1 cellular context compared by ENCODE assay signal in the genomic region with DNA sequence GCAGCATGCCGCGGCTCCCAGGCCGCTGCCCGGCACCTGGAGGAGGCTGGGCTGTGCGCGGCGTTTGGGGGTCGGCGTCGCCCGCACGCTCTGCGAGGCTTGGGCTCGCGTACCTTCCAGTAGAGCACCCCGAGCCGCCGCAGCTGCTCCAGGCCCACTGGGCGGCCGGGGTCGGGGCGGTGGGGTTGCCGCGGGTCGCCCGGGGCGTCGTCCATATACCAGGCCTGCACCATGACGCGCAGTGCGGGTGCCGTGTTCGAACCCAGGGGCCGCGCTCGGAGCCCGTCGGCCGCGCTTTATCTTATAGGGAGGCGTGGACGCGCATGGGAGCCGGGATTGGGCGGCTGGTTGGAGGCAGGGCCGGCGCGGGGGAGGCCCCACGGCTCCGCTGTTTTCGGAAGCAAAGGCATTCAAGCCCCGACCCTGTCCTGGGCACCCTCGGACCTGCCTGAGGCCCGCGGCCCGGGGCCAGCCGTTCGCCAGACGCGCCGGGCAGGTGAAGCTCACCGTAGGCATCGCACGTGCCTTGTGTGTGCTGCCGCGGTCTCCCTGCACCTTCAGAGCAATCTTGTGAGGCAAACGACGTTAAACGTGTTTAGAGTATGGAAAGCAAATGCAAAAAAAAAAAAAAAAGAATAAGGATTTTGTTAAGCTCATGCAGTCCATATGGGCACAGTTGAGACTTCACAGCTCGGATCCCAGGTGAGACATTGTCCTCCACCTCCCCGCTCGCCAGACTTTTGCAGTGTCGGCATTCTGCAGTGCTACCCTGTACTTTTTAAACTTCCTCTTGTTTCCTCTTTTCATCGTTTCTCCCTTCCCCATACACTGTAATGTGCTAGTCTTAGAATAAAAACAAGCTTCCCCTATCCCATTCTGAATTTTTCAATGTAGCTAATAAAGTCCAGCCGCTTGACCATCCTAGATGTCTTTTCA.
A peak's percentile ranks its signal among the peaks of the same experiment; 100 is the strongest.
TF ChIP-seq lines count a peak whose summit lies in the region.

A gene with protein sequence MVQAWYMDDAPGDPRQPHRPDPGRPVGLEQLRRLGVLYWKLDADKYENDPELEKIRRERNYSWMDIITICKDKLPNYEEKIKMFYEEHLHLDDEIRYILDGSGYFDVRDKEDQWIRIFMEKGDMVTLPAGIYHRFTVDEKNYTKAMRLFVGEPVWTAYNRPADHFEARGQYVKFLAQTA (minus strand): TSS at position 277 of the 936 bp plus-strand sequence. CDS start 44 bp downstream, at position 233.

TF ChIP-seq in K562, 482 proteins besides CTCF, POLR2A, EP300 and RAD21 (continued from another document and continues in another):
- TF ChIP-seq MYBL2 (IDR thresholded peaks at IDR 0.05; ENCODE audit: low read depth) = no peak
- TF ChIP-seq MYBL2 (CRISPR knock-in tag; IDR thresholded peaks at IDR 0.05; ENCODE audit: borderline replicate concordance) = no peak
- TF ChIP-seq ELF2 (CRISPR knock-in tag; IDR thresholded peaks at IDR 0.05) = no peak
- TF ChIP-seq, protein P1, sequence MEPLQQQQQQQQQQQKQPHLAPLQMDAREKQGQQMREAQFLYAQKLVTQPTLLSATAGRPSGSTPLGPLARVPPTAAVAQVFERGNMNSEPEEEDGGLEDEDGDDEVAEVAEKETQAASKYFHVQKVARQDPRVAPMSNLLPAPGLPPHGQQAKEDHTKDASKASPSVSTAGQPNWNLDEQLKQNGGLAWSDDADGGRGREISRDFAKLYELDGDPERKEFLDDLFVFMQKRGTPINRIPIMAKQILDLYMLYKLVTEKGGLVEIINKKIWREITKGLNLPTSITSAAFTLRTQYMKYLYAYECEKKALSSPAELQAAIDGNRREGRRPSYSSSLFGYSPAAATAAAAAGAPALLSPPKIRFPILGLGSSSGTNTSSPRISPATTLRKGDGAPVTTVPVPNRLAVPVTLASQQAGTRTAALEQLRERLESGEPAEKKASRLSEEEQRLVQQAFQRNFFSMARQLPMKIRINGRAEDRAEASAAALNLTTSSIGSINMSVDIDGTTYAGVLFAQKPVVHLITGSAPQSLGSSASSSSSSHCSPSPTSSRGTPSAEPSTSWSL (CRISPR knock-in tag; IDR thresholded peaks at IDR 0.05; ENCODE audit: borderline replicate concordance) = 0 out of 2 replicates have a peak, but pooled peaks have one; percentile 69
- TF ChIP-seq, protein P2, sequence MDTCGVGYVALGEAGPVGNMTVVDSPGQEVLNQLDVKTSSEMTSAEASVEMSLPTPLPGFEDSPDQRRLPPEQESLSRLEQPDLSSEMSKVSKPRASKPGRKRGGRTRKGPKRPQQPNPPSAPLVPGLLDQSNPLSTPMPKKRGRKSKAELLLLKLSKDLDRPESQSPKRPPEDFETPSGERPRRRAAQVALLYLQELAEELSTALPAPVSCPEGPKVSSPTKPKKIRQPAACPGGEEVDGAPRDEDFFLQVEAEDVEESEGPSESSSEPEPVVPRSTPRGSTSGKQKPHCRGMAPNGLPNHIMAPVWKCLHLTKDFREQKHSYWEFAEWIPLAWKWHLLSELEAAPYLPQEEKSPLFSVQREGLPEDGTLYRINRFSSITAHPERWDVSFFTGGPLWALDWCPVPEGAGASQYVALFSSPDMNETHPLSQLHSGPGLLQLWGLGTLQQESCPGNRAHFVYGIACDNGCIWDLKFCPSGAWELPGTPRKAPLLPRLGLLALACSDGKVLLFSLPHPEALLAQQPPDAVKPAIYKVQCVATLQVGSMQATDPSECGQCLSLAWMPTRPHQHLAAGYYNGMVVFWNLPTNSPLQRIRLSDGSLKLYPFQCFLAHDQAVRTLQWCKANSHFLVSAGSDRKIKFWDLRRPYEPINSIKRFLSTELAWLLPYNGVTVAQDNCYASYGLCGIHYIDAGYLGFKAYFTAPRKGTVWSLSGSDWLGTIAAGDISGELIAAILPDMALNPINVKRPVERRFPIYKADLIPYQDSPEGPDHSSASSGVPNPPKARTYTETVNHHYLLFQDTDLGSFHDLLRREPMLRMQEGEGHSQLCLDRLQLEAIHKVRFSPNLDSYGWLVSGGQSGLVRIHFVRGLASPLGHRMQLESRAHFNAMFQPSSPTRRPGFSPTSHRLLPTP (IDR thresholded peaks at IDR 0.05; ENCODE audit: borderline replicate concordance, extremely low read depth, insufficient read length) = no peak
- TF ChIP-seq ETV1 (tag; conservative IDR thresholded peaks at IDR 0.05; ENCODE audit: low read depth) = no peak
- TF ChIP-seq ZFP30 (CRISPR knock-in tag; IDR thresholded peaks at IDR 0.05; ENCODE audit: borderline replicate concordance) = no peak
- TF ChIP-seq, protein P3, sequence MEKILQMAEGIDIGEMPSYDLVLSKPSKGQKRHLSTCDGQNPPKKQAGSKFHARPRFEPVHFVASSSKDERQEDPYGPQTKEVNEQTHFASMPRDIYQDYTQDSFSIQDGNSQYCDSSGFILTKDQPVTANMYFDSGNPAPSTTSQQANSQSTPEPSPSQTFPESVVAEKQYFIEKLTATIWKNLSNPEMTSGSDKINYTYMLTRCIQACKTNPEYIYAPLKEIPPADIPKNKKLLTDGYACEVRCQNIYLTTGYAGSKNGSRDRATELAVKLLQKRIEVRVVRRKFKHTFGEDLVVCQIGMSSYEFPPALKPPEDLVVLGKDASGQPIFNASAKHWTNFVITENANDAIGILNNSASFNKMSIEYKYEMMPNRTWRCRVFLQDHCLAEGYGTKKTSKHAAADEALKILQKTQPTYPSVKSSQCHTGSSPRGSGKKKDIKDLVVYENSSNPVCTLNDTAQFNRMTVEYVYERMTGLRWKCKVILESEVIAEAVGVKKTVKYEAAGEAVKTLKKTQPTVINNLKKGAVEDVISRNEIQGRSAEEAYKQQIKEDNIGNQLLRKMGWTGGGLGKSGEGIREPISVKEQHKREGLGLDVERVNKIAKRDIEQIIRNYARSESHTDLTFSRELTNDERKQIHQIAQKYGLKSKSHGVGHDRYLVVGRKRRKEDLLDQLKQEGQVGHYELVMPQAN (IDR thresholded peaks at IDR 0.05; ENCODE audit: borderline replicate concordance) = no peak
- no peak for TF ChIP-seq TEAD2 (tag; IDR thresholded peaks at IDR 0.05)
- TF ChIP-seq, protein P4, sequence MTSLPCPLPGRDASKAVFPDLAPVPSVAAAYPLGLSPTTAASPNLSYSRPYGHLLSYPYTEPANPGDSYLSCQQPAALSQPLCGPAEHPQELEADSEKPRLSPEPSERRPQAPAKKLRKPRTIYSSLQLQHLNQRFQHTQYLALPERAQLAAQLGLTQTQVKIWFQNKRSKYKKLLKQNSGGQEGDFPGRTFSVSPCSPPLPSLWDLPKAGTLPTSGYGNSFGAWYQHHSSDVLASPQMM (CRISPR knock-in tag; IDR thresholded peaks at IDR 0.05) = no peak
- TF ChIP-seq PPARD (CRISPR knock-in tag; IDR thresholded peaks at IDR 0.05) = no peak
- TF ChIP-seq, protein P5, sequence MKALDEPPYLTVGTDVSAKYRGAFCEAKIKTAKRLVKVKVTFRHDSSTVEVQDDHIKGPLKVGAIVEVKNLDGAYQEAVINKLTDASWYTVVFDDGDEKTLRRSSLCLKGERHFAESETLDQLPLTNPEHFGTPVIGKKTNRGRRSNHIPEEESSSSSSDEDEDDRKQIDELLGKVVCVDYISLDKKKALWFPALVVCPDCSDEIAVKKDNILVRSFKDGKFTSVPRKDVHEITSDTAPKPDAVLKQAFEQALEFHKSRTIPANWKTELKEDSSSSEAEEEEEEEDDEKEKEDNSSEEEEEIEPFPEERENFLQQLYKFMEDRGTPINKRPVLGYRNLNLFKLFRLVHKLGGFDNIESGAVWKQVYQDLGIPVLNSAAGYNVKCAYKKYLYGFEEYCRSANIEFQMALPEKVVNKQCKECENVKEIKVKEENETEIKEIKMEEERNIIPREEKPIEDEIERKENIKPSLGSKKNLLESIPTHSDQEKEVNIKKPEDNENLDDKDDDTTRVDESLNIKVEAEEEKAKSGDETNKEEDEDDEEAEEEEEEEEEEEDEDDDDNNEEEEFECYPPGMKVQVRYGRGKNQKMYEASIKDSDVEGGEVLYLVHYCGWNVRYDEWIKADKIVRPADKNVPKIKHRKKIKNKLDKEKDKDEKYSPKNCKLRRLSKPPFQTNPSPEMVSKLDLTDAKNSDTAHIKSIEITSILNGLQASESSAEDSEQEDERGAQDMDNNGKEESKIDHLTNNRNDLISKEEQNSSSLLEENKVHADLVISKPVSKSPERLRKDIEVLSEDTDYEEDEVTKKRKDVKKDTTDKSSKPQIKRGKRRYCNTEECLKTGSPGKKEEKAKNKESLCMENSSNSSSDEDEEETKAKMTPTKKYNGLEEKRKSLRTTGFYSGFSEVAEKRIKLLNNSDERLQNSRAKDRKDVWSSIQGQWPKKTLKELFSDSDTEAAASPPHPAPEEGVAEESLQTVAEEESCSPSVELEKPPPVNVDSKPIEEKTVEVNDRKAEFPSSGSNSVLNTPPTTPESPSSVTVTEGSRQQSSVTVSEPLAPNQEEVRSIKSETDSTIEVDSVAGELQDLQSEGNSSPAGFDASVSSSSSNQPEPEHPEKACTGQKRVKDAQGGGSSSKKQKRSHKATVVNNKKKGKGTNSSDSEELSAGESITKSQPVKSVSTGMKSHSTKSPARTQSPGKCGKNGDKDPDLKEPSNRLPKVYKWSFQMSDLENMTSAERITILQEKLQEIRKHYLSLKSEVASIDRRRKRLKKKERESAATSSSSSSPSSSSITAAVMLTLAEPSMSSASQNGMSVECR (CRISPR knock-in tag; IDR thresholded peaks at IDR 0.05) = 0 out of 2 replicates have a peak, but pooled peaks have one; percentile 25
- TF ChIP-seq HDAC2 (IDR thresholded peaks at IDR 0.05) = no peak
- peak; percentile 70 for TF ChIP-seq CTBP1 (IDR thresholded peaks at IDR 0.05; ENCODE audit: borderline replicate concordance)
- TF ChIP-seq BACH1 (tag; IDR thresholded peaks at IDR 0.05) = no peak
- TF ChIP-seq, protein P6, sequence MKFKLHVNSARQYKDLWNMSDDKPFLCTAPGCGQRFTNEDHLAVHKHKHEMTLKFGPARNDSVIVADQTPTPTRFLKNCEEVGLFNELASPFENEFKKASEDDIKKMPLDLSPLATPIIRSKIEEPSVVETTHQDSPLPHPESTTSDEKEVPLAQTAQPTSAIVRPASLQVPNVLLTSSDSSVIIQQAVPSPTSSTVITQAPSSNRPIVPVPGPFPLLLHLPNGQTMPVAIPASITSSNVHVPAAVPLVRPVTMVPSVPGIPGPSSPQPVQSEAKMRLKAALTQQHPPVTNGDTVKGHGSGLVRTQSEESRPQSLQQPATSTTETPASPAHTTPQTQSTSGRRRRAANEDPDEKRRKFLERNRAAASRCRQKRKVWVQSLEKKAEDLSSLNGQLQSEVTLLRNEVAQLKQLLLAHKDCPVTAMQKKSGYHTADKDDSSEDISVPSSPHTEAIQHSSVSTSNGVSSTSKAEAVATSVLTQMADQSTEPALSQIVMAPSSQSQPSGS (CRISPR knock-in tag; IDR thresholded peaks at IDR 0.05) = 0 out of 2 replicates have a peak, but pooled peaks have one; percentile 27
- TF ChIP-seq, protein P7, sequence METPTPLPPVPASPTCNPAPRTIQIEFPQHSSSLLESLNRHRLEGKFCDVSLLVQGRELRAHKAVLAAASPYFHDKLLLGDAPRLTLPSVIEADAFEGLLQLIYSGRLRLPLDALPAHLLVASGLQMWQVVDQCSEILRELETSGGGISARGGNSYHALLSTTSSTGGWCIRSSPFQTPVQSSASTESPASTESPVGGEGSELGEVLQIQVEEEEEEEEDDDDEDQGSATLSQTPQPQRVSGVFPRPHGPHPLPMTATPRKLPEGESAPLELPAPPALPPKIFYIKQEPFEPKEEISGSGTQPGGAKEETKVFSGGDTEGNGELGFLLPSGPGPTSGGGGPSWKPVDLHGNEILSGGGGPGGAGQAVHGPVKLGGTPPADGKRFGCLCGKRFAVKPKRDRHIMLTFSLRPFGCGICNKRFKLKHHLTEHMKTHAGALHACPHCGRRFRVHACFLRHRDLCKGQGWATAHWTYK (CRISPR knock-in tag; IDR thresholded peaks at IDR 0.05) = peak; percentile 64
- TF ChIP-seq STAG1 (CRISPR knock-in tag; IDR thresholded peaks at IDR 0.05; ENCODE audit: borderline replicate concordance) = no peak
- TF ChIP-seq ZNF239 (CRISPR knock-in tag; IDR thresholded peaks at IDR 0.05) = no peak
- no peak for TF ChIP-seq GATA2 (CRISPR knock-in tag; IDR thresholded peaks at IDR 0.05)
- TF ChIP-seq ZNF764 (CRISPR knock-in tag; IDR thresholded peaks at IDR 0.05; ENCODE audit: low read depth) = no peak
- TF ChIP-seq, protein P8, sequence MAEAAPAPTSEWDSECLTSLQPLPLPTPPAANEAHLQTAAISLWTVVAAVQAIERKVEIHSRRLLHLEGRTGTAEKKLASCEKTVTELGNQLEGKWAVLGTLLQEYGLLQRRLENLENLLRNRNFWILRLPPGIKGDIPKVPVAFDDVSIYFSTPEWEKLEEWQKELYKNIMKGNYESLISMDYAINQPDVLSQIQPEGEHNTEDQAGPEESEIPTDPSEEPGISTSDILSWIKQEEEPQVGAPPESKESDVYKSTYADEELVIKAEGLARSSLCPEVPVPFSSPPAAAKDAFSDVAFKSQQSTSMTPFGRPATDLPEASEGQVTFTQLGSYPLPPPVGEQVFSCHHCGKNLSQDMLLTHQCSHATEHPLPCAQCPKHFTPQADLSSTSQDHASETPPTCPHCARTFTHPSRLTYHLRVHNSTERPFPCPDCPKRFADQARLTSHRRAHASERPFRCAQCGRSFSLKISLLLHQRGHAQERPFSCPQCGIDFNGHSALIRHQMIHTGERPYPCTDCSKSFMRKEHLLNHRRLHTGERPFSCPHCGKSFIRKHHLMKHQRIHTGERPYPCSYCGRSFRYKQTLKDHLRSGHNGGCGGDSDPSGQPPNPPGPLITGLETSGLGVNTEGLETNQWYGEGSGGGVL (CRISPR knock-in tag; IDR thresholded peaks at IDR 0.05) = no peak
- no peak for TF ChIP-seq SRSF3 (IDR thresholded peaks at IDR 0.05; ENCODE audit: insufficient read depth, low read length)
- TF ChIP-seq ZNF12 (CRISPR knock-in tag; IDR thresholded peaks at IDR 0.05) = peak; percentile 64; the same call in 1 of the 2 replicates
- TF ChIP-seq, protein P9, sequence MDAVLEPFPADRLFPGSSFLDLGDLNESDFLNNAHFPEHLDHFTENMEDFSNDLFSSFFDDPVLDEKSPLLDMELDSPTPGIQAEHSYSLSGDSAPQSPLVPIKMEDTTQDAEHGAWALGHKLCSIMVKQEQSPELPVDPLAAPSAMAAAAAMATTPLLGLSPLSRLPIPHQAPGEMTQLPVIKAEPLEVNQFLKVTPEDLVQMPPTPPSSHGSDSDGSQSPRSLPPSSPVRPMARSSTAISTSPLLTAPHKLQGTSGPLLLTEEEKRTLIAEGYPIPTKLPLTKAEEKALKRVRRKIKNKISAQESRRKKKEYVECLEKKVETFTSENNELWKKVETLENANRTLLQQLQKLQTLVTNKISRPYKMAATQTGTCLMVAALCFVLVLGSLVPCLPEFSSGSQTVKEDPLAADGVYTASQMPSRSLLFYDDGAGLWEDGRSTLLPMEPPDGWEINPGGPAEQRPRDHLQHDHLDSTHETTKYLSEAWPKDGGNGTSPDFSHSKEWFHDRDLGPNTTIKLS (IDR thresholded peaks at IDR 0.05; ENCODE audit: borderline replicate concordance, low read depth) = peak; percentile 28; the same call in 1 of the 2 replicates
- no peak; the same call in 1 of the 2 replicates for TF ChIP-seq CREM (IDR thresholded peaks at IDR 0.05; ENCODE audit: low read depth)
- no peak for TF ChIP-seq POU5F1 (IDR thresholded peaks at IDR 0.05; ENCODE audit: borderline replicate concordance, low read depth, low read length, partially characterized antibody)
- no peak; a peak in 1 of 4 replicates for TF ChIP-seq KDM4B (IDR thresholded peaks at IDR 0.05; ENCODE audit: borderline replicate concordance in 2 of 2, low read depth in 1 of 2)
- no peak for TF ChIP-seq FOSL1 (tag; conservative IDR thresholded peaks at IDR 0.05)
- TF ChIP-seq ZFP1 (CRISPR knock-in tag; IDR thresholded peaks at IDR 0.05) = no peak
- TF ChIP-seq ASH1L (IDR thresholded peaks at IDR 0.05; ENCODE audit: borderline replicate concordance, low read depth, partially characterized antibody) = no peak
- no peak for TF ChIP-seq MECOM (CRISPR knock-in tag; IDR thresholded peaks at IDR 0.05)
